In genomic region chr1:10644307-10645128, GRCh38 we compare ENCODE assay signal across 17 cellular contexts.
A peak's percentile ranks its signal among the peaks of the same experiment; 100 is the strongest.
DNase-seq lines count a peak whose midpoint lies in the region; ATAC-seq, FAIRE-seq and TF ChIP-seq lines count a peak whose summit lies in the region.
"Had no signal": no experiment of that assay in that cellular context is flagged by ENCODE, and none has a peak within 500 bp of the region (broad histone marks: within the 10 kb centered on the region; RNA-seq: fewer than 3 reads in every experiment).

No MANE protein-coding gene starts in this region.

- 14% methylated on average over 32 of the region's 32 CpGs for WGBS in K562 (ENCODE audit: insufficient coverage, low coverage, missing lambda C conversion rate)
- WGBS in prostate gland, result 89% methylated on average over 32 of the region's 32 CpGs

- POLR2A ChIA-PET in K562 (lab: Yijun Ruan, JAX), result interaction anchor here (0.7 to 1.5 kb wide), 4 partner anchors 9 to 185 kb away, joined by 3 to 6 read pairs (median 4); no protein-coding TSS in a partner anchor

- TF ChIP-seq RAD21 in K562 (CRISPR knock-in tag; conservative IDR thresholded peaks at IDR 0.05 in 1 of 2, IDR thresholded peaks at IDR 0.05 in 1 of 2), result no peak

- no peaks in the 10 kb centered on the region for H3K9me1 ChIP-seq in K562 (ENCODE audit: control insufficient read depth, insufficient read depth, low read length)

- H3K79me2 ChIP-seq in K562 (ENCODE audit: control insufficient read depth, insufficient read depth, low read length), result no peaks in the 10 kb centered on the region

- no peak for FAIRE-seq in K562 (lab: Jason Lieb, UNC)
- FAIRE-seq: GM19239 had no signal

- in situ Hi-C loops in K562 (cut with MboI), result no loop called here

- CTCF ChIA-PET in K562 (lab: Yijun Ruan, JAX; ENCODE audit: low intra/inter-chr PET ratio), result no interaction called here

- TF ChIP-seq POLR2A in K562 (conservative IDR thresholded peaks at IDR 0.05) (no peak), prostate gland (IDR thresholded peaks at IDR 0.05) (no peak)

- DNase-seq in Daoy (ENCODE audit: low read depth) (peak; percentile 85), HS-27A (ENCODE audit: low read depth) (peak; percentile 36), K562 (ENCODE audit: extremely low read depth in 1 of 4, low spot score in 3 of 4) (peak; percentile 54 to 76 (median 66)), prostate gland (ENCODE audit: low spot score) (no peak)
- DNase-seq: CD4-positive, alpha-beta T cell; GF-D8; left ventricle myocardium inferior; natural killer cell; NCI-H2081 treated with DMSO at 0.1 percent for 48 hours; retina; Right ventricle myocardium superior; T1000 had no signal

- no peak for TF ChIP-seq EP300 in K562 (IDR thresholded peaks at IDR 0.05; ENCODE audit: low read length)

- H3K36me3 ChIP-seq in K562 (ENCODE audit: control insufficient read depth, insufficient read depth, low read length) (no peaks in the 10 kb centered on the region), prostate gland (peaks cover 15% of the 10 kb centered on the region in 2 donors)

- H3K4me2 ChIP-seq in K562 (ENCODE audit: insufficient read depth, low read length), result no peak overlapping the region

- no peak overlapping the region for H2AFZ ChIP-seq in K562 (ENCODE audit: low read depth, low read length)

- peak overlapping the region in 1 of 2 experiments; percentile 41; a peak in 1 of 4 replicates for H3K9ac ChIP-seq in K562 (ENCODE audit: insufficient read depth in 1 of 2, low read depth in 2 of 2, low read length in 2 of 2)

- no peak overlapping the region for H3K4me3 ChIP-seq in K562
- H3K4me3 ChIP-seq in prostate gland, result no peak overlapping the region
- H3K4me3 ChIP-seq: left ventricle myocardium inferior had no signal

- H3K27me3 ChIP-seq in K562 (ENCODE audit: control insufficient read depth in 2 of 2, insufficient read depth in 2 of 2, low read length in 2 of 2) (peaks cover 18 to 64% of the 10 kb centered on the region in 2 experiments; a peak in 4 of 5 replicates), prostate gland (replicated peaks; ENCODE audit: insufficient read depth) (no peaks in the 10 kb centered on the region)

- H3K4me1 ChIP-seq in K562 (replicated peaks in 1 of 2; ENCODE audit: control insufficient read depth in 2 of 2, insufficient read depth in 2 of 2, low read length in 2 of 2) (peaks cover 0 to 73% of the 10 kb centered on the region in 2 experiments; a peak in 3 of 5 replicates), prostate gland (replicated peaks) (peaks cover 29% of the 10 kb centered on the region)

- H3K27ac ChIP-seq in K562 (ENCODE audit: extremely low read depth, low read depth, low read length) (no peak overlapping the region), prostate gland (peak overlapping the region; percentile 89 to 90)
- H3K27ac ChIP-seq: left ventricle myocardium inferior had no signal

- no peak for TF ChIP-seq CTCF in K562 (IDR thresholded peaks at IDR 0.05 in 2 of 3, conservative IDR thresholded peaks at IDR 0.05 in 1 of 3; ENCODE audit: insufficient read depth in 2 of 3, low read depth in 1 of 3, low read length in 3 of 3)
- TF ChIP-seq CTCF in prostate gland (IDR thresholded peaks at IDR 0.05), result no peak

- H3K9me3 ChIP-seq in K562 (replicated peaks; ENCODE audit: control insufficient read depth, insufficient read depth, low read depth, low read length) (no peaks in the 10 kb centered on the region), prostate gland (no peaks in the 10 kb centered on the region)
- H3K9me3 ChIP-seq: left ventricle myocardium inferior had no signal

- no TSS peak for BruUV-seq in K562 (replicated peaks; lab: Mats Ljungman, UMichigan)

- ATAC-seq in K562, result no peak
- ATAC-seq in HG02678 (IDR thresholded peaks at IDR 0.05; ENCODE audit: unreplicated experiment), result no peak
- no peak for ATAC-seq in HG03457 (IDR thresholded peaks at IDR 0.05; ENCODE audit: unreplicated experiment)
- ATAC-seq in GM18867 (IDR thresholded peaks at IDR 0.05; ENCODE audit: unreplicated experiment), result no peak
- ATAC-seq in GM19463 (IDR thresholded peaks at IDR 0.05; ENCODE audit: unreplicated experiment), result no peak
- ATAC-seq: natural killer cell had no signal

- peaks cover 20% of the 10 kb centered on the region for H4K20me1 ChIP-seq in K562 (replicated peaks; ENCODE audit: control insufficient read depth, insufficient read depth, low read length)

- intact Hi-C loops in K562 (cut with micrococcal nuclease), result no loop called here
- intact Hi-C loops in prostate gland (cut with DNase I), result no loop called here

TF ChIP-seq in K562, 482 proteins besides CTCF, POLR2A, EP300 and RAD21 (continues in another document):
- no peak for TF ChIP-seq CCNT2 (IDR thresholded peaks at IDR 0.05; ENCODE audit: borderline replicate concordance, extremely low read depth, insufficient read length, low read depth, low read length)
- TF ChIP-seq, protein P1, sequence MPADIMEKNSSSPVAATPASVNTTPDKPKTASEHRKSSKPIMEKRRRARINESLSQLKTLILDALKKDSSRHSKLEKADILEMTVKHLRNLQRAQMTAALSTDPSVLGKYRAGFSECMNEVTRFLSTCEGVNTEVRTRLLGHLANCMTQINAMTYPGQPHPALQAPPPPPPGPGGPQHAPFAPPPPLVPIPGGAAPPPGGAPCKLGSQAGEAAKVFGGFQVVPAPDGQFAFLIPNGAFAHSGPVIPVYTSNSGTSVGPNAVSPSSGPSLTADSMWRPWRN (IDR thresholded peaks at IDR 0.05; ENCODE audit: low read depth), result no peak
- TF ChIP-seq DMBX1 (CRISPR knock-in tag; IDR thresholded peaks at IDR 0.05; ENCODE audit: borderline replicate concordance), result no peak
- no peak for TF ChIP-seq IFI16 (CRISPR knock-in tag; IDR thresholded peaks at IDR 0.05)
- peak; percentile 84 for TF ChIP-seq EGR1 (conservative IDR thresholded peaks at IDR 0.05)
- no peak for TF ChIP-seq HNRNPLL (IDR thresholded peaks at IDR 0.05; ENCODE audit: low read depth, low read length, poor library complexity, severe bottlenecking)
- TF ChIP-seq ZNF583 (CRISPR knock-in tag; IDR thresholded peaks at IDR 0.05), result no peak
- 0 out of 2 replicates have a peak, but pooled peaks have one; percentile 13 for TF ChIP-seq JUN (IDR thresholded peaks at IDR 0.05; ENCODE audit: borderline replicate concordance, low read depth, low read length)
- TF ChIP-seq JUN (CRISPR knock-in tag; IDR thresholded peaks at IDR 0.05; ENCODE audit: borderline replicate concordance), result no peak
- TF ChIP-seq FIP1L1 (IDR thresholded peaks at IDR 0.05; ENCODE audit: low read depth, low read length, poor library complexity, severe bottlenecking), result no peak
- no peak for TF ChIP-seq ZNF75A (CRISPR knock-in tag; IDR thresholded peaks at IDR 0.05)
- TF ChIP-seq MTF1 (CRISPR knock-in tag; IDR thresholded peaks at IDR 0.05; ENCODE audit: borderline replicate concordance), result no peak
- TF ChIP-seq THRB (CRISPR knock-in tag; conservative IDR thresholded peaks at IDR 0.05), result no peak
- TF ChIP-seq CC2D1A (IDR thresholded peaks at IDR 0.05), result no peak
- no peak for TF ChIP-seq ZNF561 (CRISPR knock-in tag; conservative IDR thresholded peaks at IDR 0.05)
- TF ChIP-seq TCFL5 (CRISPR knock-in tag; conservative IDR thresholded peaks at IDR 0.05), result no peak
- TF ChIP-seq NONO (IDR thresholded peaks at IDR 0.05; ENCODE audit: low read depth in 2 of 2, low read length in 1 of 2), result no peak
- no peak for TF ChIP-seq FOXP4 (CRISPR knock-in tag; IDR thresholded peaks at IDR 0.05; ENCODE audit: borderline replicate concordance)
- no peak for TF ChIP-seq GTF2B (IDR thresholded peaks at IDR 0.05; ENCODE audit: extremely low read depth, insufficient read length)
- no peak for TF ChIP-seq ELF1 (tag; IDR thresholded peaks at IDR 0.05)
- TF ChIP-seq STAG1 (CRISPR knock-in tag; IDR thresholded peaks at IDR 0.05; ENCODE audit: borderline replicate concordance), result no peak
- TF ChIP-seq CHCHD3 (CRISPR knock-in tag; IDR thresholded peaks at IDR 0.05), result no peak
